Comparison of ENCODE assay signal across 8 cellular contexts in genomic region chr1:208052926-208053407, GRCh38.
"Had no signal": no experiment of that assay in that cellular context is flagged by ENCODE, and none has a peak within 500 bp of the region (broad histone marks: within the 10 kb centered on the region; RNA-seq: fewer than 3 reads in every experiment).

No MANE protein-coding gene starts in this region.

- H2AFZ ChIP-seq: GM23248 had no signal

- H3K27ac ChIP-seq: GM23248 had no signal

- DNase-seq: GM23248, GOT3, H7, IMR-90, KG1 had no signal

- H3K4me3 ChIP-seq: GM23248, HAP-1, K562 had no signal

- H3K4me1 ChIP-seq: HAP-1 had no signal

- H3K36me3 ChIP-seq: HAP-1 had no signal

- H3K9me3 ChIP-seq: HAP-1 had no signal

- H3K9ac ChIP-seq: GM23248 had no signal

- ATAC-seq: HCT116, K562 had no signal
